In genomic region chr1:25338188-25338981, GRCh38 we compare ENCODE assay signal across 1 cellular context.
TF ChIP-seq lines count a peak whose summit lies in the region.

Gene TMEM50A, plus strand, starts transcription at chr1:25338334. Its CDS starts 2,153 bp downstream, at chr1:25340487.

TF ChIP-seq in HEK293, 187 proteins besides CTCF, POLR2A, EP300 and RAD21 (continued from another document and continues in another):
- TF ChIP-seq, protein P1, sequence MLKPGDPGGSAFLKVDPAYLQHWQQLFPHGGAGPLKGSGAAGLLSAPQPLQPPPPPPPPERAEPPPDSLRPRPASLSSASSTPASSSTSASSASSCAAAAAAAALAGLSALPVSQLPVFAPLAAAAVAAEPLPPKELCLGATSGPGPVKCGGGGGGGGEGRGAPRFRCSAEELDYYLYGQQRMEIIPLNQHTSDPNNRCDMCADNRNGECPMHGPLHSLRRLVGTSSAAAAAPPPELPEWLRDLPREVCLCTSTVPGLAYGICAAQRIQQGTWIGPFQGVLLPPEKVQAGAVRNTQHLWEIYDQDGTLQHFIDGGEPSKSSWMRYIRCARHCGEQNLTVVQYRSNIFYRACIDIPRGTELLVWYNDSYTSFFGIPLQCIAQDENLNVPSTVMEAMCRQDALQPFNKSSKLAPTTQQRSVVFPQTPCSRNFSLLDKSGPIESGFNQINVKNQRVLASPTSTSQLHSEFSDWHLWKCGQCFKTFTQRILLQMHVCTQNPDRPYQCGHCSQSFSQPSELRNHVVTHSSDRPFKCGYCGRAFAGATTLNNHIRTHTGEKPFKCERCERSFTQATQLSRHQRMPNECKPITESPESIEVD (tag by site-specific recombination; IDR thresholded peaks at IDR 0.05) = no peak
- TF ChIP-seq ZNF16 (tag by site-specific recombination; IDR thresholded peaks at IDR 0.05; ENCODE audit: low read depth) (no peak), ZNF138 (tag by site-specific recombination; IDR thresholded peaks at IDR 0.05; ENCODE audit: borderline replicate concordance) (no peak), ZNF157 (tag by site-specific recombination; IDR thresholded peaks at IDR 0.05) (no peak), ZNF433 (tag by site-specific recombination; IDR thresholded peaks at IDR 0.05; ENCODE audit: low read depth) (no peak), KLF1 (tag by site-specific recombination; IDR thresholded peaks at IDR 0.05) (peak; percentile 7; the same call in 1 of the 2 replicates), ZNF518A (tag by site-specific recombination; conservative IDR thresholded peaks at IDR 0.05; ENCODE audit: low read depth) (no peak), TCF7L2 (IDR thresholded peaks at IDR 0.05; ENCODE audit: borderline replicate concordance, low read depth, low read length) (no peak), ZNF248 (tag by site-specific recombination; IDR thresholded peaks at IDR 0.05) (no peak), WT1 (tag by site-specific recombination; IDR thresholded peaks at IDR 0.05) (no peak; the same call in 1 of the 2 replicates), PATZ1 (tag by site-specific recombination; IDR thresholded peaks at IDR 0.05) (peak; percentile 89), OVOL3 (tag by site-specific recombination; IDR thresholded peaks at IDR 0.05) (peak; percentile 39; the same call in 1 of the 2 replicates), ZNF488 (tag by site-specific recombination; IDR thresholded peaks at IDR 0.05) (no peak), ZNF239 (tag by site-specific recombination; IDR thresholded peaks at IDR 0.05) (no peak), ZNF354C (tag by site-specific recombination; IDR thresholded peaks at IDR 0.05; ENCODE audit: borderline replicate concordance, low read depth) (no peak), GLIS1 (tag by site-specific recombination; IDR thresholded peaks at IDR 0.05) (peak; percentile 30; the same call in 1 of the 2 replicates), ZNF112 (tag by site-specific recombination; IDR thresholded peaks at IDR 0.05) (no peak), ZNF132 (tag by site-specific recombination; IDR thresholded peaks at IDR 0.05; ENCODE audit: borderline replicate concordance) (no peak), ZNF23 (tag by site-specific recombination; IDR thresholded peaks at IDR 0.05; ENCODE audit: borderline replicate concordance) (no peak), ZNF473 (tag by site-specific recombination; IDR thresholded peaks at IDR 0.05) (no peak), ZNF223 (tag by site-specific recombination; IDR thresholded peaks at IDR 0.05) (no peak), ZNF549 (tag by site-specific recombination; IDR thresholded peaks at IDR 0.05) (no peak), ZSCAN16 (tag by site-specific recombination; IDR thresholded peaks at IDR 0.05) (no peak), ZNF776 (tag by site-specific recombination; IDR thresholded peaks at IDR 0.05; ENCODE audit: borderline replicate concordance) (no peak), KLF8 (tag by site-specific recombination; IDR thresholded peaks at IDR 0.05) (peak; percentile 71), SP3 (tag by site-specific recombination; IDR thresholded peaks at IDR 0.05) (peak; percentile 56), OSR2 (tag by site-specific recombination; IDR thresholded peaks at IDR 0.05) (no peak), ZNF211 (tag by site-specific recombination; IDR thresholded peaks at IDR 0.05; ENCODE audit: low read depth) (no peak), ZNF175 (tag by site-specific recombination; IDR thresholded peaks at IDR 0.05) (no peak), YY1 (tag by site-specific recombination; IDR thresholded peaks at IDR 0.05) (0 out of 2 replicates have a peak, but pooled peaks have one; percentile 52), ZNF747 (tag by site-specific recombination; IDR thresholded peaks at IDR 0.05) (no peak), ZBTB44 (tag by site-specific recombination; IDR thresholded peaks at IDR 0.05) (no peak), ZNF585B (tag by site-specific recombination; IDR thresholded peaks at IDR 0.05) (no peak), BCL11A (tag by site-specific recombination; IDR thresholded peaks at IDR 0.05; ENCODE audit: low read depth) (peak; percentile 89), ZSCAN5A (tag by site-specific recombination; IDR thresholded peaks at IDR 0.05) (peak; percentile 13; the same call in 1 of the 2 replicates), ZNF629 (tag by site-specific recombination; IDR thresholded peaks at IDR 0.05) (peak; percentile 49)
- TF ChIP-seq, protein P2, sequence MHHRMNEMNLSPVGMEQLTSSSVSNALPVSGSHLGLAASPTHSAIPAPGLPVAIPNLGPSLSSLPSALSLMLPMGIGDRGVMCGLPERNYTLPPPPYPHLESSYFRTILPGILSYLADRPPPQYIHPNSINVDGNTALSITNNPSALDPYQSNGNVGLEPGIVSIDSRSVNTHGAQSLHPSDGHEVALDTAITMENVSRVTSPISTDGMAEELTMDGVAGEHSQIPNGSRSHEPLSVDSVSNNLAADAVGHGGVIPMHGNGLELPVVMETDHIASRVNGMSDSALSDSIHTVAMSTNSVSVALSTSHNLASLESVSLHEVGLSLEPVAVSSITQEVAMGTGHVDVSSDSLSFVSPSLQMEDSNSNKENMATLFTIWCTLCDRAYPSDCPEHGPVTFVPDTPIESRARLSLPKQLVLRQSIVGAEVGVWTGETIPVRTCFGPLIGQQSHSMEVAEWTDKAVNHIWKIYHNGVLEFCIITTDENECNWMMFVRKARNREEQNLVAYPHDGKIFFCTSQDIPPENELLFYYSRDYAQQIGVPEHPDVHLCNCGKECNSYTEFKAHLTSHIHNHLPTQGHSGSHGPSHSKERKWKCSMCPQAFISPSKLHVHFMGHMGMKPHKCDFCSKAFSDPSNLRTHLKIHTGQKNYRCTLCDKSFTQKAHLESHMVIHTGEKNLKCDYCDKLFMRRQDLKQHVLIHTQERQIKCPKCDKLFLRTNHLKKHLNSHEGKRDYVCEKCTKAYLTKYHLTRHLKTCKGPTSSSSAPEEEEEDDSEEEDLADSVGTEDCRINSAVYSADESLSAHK (tag by site-specific recombination; IDR thresholded peaks at IDR 0.05) = 0 out of 2 replicates have a peak, but pooled peaks have one; percentile 23
- TF ChIP-seq, protein P3, sequence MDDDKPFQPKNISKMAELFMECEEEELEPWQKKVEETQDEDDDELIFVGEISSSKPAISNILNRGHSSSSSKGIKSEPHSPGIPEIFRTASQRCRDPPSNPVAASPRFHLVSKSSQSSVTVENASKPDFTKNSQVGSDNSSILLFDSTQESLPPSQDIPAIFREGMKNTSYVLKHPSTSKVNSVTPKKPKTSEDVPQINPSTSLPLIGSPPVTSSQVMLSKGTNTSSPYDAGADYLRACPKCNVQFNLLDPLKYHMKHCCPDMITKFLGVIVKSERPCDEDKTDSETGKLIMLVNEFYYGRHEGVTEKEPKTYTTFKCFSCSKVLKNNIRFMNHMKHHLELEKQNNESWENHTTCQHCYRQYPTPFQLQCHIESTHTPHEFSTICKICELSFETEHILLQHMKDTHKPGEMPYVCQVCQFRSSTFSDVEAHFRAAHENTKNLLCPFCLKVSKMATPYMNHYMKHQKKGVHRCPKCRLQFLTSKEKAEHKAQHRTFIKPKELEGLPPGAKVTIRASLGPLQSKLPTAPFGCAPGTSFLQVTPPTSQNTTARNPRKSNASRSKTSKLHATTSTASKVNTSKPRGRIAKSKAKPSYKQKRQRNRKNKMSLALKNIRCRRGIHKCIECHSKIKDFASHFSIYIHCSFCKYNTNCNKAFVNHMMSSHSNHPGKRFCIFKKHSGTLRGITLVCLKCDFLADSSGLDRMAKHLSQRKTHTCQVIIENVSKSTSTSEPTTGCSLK (tag by site-specific recombination; IDR thresholded peaks at IDR 0.05) = no peak
- TF ChIP-seq, protein P4, sequence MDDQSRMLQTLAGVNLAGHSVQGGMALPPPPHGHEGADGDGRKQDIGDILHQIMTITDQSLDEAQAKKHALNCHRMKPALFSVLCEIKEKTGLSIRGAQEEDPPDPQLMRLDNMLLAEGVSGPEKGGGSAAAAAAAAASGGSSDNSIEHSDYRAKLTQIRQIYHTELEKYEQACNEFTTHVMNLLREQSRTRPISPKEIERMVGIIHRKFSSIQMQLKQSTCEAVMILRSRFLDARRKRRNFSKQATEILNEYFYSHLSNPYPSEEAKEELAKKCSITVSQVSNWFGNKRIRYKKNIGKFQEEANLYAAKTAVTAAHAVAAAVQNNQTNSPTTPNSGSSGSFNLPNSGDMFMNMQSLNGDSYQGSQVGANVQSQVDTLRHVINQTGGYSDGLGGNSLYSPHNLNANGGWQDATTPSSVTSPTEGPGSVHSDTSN (CRISPR knock-in tag; IDR thresholded peaks at IDR 0.05) = no peak; the same call in 1 of the 2 replicates
- TF ChIP-seq, protein P5, sequence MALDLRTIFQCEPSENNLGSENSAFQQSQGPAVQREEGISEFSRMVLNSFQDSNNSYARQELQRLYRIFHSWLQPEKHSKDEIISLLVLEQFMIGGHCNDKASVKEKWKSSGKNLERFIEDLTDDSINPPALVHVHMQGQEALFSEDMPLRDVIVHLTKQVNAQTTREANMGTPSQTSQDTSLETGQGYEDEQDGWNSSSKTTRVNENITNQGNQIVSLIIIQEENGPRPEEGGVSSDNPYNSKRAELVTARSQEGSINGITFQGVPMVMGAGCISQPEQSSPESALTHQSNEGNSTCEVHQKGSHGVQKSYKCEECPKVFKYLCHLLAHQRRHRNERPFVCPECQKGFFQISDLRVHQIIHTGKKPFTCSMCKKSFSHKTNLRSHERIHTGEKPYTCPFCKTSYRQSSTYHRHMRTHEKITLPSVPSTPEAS (tag by site-specific recombination; IDR thresholded peaks at IDR 0.05) = no peak
